8 cellular contexts compared by ENCODE assay signal in the genomic region with DNA sequence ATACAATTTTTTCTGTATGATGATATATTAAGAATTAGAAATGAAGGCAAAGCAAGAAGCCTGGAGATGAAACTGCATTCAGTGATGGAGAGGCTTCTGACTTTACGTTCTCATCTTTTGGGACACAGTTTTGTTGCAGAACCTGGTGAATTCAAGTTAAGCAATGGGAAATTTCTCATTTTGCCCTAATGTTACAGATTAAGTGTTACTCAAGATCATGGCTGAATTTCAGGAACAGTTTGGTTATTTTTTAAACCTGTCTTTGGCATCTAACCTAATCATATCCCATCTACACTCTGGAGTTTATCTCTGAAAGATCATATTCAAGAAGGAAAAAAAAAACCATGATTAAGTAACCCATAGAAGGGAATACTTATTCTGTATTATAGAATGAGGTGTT.
"Had no signal": no experiment of that assay in that cellular context is flagged by ENCODE, and none has a peak within 500 bp of the region (broad histone marks: within the 10 kb centered on the region; RNA-seq: fewer than 3 reads in every experiment).

No MANE protein-coding gene starts in this region.

- H3K4me2 ChIP-seq: GM23338 had no signal

- H3K27ac ChIP-seq: HL-60 had no signal

- ATAC-seq: GM23338, K562 had no signal

- H3K4me3 ChIP-seq: GM23338, K562 had no signal

- FAIRE-seq: H1, H54, K562 had no signal

- H3K27ac Mint-ChIP-seq: GM23338, H9 had no signal

- H3K4me3 Mint-ChIP-seq: GM23338, H9 had no signal

- H3K9me3 Mint-ChIP-seq: GM23338, H9 had no signal

- DNase-seq: H9, HCEC 1CT, IMR-90 had no signal

- H2AFZ ChIP-seq: GM23338 had no signal
